In genomic region chr3:178325330-178325729, GRCh38 we compare ENCODE assay signal across 9 cellular contexts.
DNase-seq lines count a peak whose midpoint lies in the region; ATAC-seq, FAIRE-seq and TF ChIP-seq lines count a peak whose summit lies in the region.
"Had no signal": no experiment of that assay in that cellular context is flagged by ENCODE, and none has a peak within 500 bp of the region (broad histone marks: within the 10 kb centered on the region; RNA-seq: fewer than 3 reads in every experiment).

No MANE protein-coding gene starts in this region.

- no peaks in the 10 kb centered on the region for H3K27me3 Mint-ChIP-seq in type B pancreatic cell
- H3K27me3 Mint-ChIP-seq: stimulated activated naive CD8-positive, alpha-beta T cell treated with anti-CD3 and anti-CD28 coated beads, Interleukin-15, Interleukin-2, amounts not matched to agents 100 ng/mL and 50 ng/mL, for 24 hours had no signal

- peak; percentile 95 for FAIRE-seq in frontal cortex (lab: Jason Lieb, UNC)
- no peak for FAIRE-seq in GM19239 (lab: Jason Lieb, UNC)

- TF ChIP-seq CTCF in RWPE2 (IDR thresholded peaks at IDR 0.05; ENCODE audit: poor library complexity, severe bottlenecking) (peak; percentile 67), type B pancreatic cell (conservative IDR thresholded peaks at IDR 0.05) (peak; percentile 72), GM10266 (IDR thresholded peaks at IDR 0.05; ENCODE audit: control insufficient read depth, insufficient read depth, low read depth, missing control alignments) (no peak)

- H3K4me1 Mint-ChIP-seq in type B pancreatic cell (ENCODE audit: unreplicated experiment) = peaks cover 22% of the 10 kb centered on the region

- H3K9me3 ChIP-seq in RWPE2 (ENCODE audit: severe bottlenecking) = no peaks in the 10 kb centered on the region

- no peak overlapping the region for H3K4me3 ChIP-seq in RWPE2 (ENCODE audit: severe bottlenecking)

- no peak overlapping the region for H3K27ac ChIP-seq in RWPE2 (ENCODE audit: poor library complexity, severe bottlenecking)

- no peak for ATAC-seq in RWPE2 (ENCODE audit: low read depth)
- ATAC-seq in HG03196 (IDR thresholded peaks at IDR 0.05; ENCODE audit: unreplicated experiment) = no peak

- no peaks in the 10 kb centered on the region for H3K27me3 ChIP-seq in RWPE2 (ENCODE audit: insufficient read depth, poor library complexity, severe bottlenecking)

- H3K4me1 ChIP-seq in RWPE2 (ENCODE audit: insufficient read depth, poor library complexity, severe bottlenecking) = no peaks in the 10 kb centered on the region

- no peaks in the 10 kb centered on the region for H3K36me3 Mint-ChIP-seq in type B pancreatic cell

- H3K4me3 Mint-ChIP-seq in type B pancreatic cell = no peak overlapping the region
- H3K4me3 Mint-ChIP-seq: stimulated activated naive CD8-positive, alpha-beta T cell treated with anti-CD3 and anti-CD28 coated beads, Interleukin-15, Interleukin-2, amounts not matched to agents 100 ng/mL and 50 ng/mL, for 24 hours had no signal

- no peaks in the 10 kb centered on the region for H3K36me3 ChIP-seq in RWPE2 (ENCODE audit: low read depth)

- no peak overlapping the region for H3K27ac Mint-ChIP-seq in type B pancreatic cell
- H3K27ac Mint-ChIP-seq: stimulated activated naive CD8-positive, alpha-beta T cell treated with anti-CD3 and anti-CD28 coated beads, Interleukin-15, Interleukin-2, amounts not matched to agents 100 ng/mL and 50 ng/mL, for 24 hours had no signal

- no peaks in the 10 kb centered on the region for H3K9me3 Mint-ChIP-seq in type B pancreatic cell
- H3K9me3 Mint-ChIP-seq: stimulated activated naive CD8-positive, alpha-beta T cell treated with anti-CD3 and anti-CD28 coated beads, Interleukin-15, Interleukin-2, amounts not matched to agents 100 ng/mL and 50 ng/mL, for 24 hours had no signal

- DNase-seq in NOMO-1 treated with DMSO at 0.1 percent for 48 hours (lab: John Stamatoyannopoulos, UW; ENCODE audit: unreplicated experiment) = peak; percentile 20
- no peak for DNase-seq in NOMO-1 treated with dmso at 0.1 percent for 144 hours (lab: John Stamatoyannopoulos, UW; ENCODE audit: unreplicated experiment)
- DNase-seq in RWPE2 (ENCODE audit: low spot score) = no peak
- DNase-seq in frontal cortex (ENCODE audit: low spot score in 2 of 2) = no peak
- DNase-seq in type B pancreatic cell (ENCODE audit: extremely low spot score, unreplicated experiment) = no peak
- DNase-seq in GM19239 (ENCODE audit: insufficient read length, low spot score) = no peak
- no peak for DNase-seq in GM10266 (ENCODE audit: extremely low spot score)
